25 cellular contexts compared by ENCODE assay signal in the genomic region with DNA sequence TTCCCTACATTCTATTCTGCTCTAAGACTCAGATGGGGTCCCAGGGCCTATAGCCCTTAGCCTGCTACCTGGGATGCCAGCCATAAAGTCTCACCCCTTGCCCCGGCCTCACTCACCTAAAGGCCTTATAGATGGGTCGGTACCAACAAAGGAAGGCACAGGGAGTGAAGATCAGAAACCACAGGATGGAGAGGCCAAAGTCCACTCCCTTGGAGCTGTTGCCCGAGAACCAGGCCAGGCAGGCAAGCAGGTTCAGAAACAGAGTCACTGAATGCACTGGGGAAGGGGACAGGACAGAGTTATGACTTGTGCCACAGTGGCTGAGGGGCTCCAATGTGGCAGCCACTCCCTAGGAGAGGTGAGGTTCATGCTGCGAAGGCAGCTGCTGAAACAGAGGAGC. TPM values are rescaled to one million over a fixed set of nuclear protein-coding genes. Genes with fewer than 3 reads are reported as not detected.
DNase-seq lines count a peak whose midpoint lies in the region; ATAC-seq, FAIRE-seq and TF ChIP-seq lines count a peak whose summit lies in the region.
"Had no signal": no experiment of that assay in that cellular context is flagged by ENCODE, and none has a peak within 500 bp of the region (broad histone marks: within the 10 kb centered on the region; RNA-seq: fewer than 3 reads in every experiment).

No MANE protein-coding gene starts in this region.

- peaks cover 50% of the 10 kb centered on the region for H3K36me3 Mint-ChIP-seq in effector memory CD8-positive, alpha-beta T cell (ENCODE audit: insufficient read depth)
- peaks cover 9% of the 10 kb centered on the region for H3K36me3 Mint-ChIP-seq in neural crest cell (ENCODE audit: low read depth)
- H3K36me3 Mint-ChIP-seq in stimulated activated effector memory CD8-positive, alpha-beta T cell treated with anti-CD3 and anti-CD28 coated beads, Interleukin-12 subunit alpha, Interleukin-12 subunit beta, amount 100 ng/mL, for 72 hours: peaks cover 85% of the 10 kb centered on the region
- H3K36me3 Mint-ChIP-seq in activated CD8-positive, alpha-beta T cell treated with anti-CD3 and anti-CD28 coated beads for 36 hours (ENCODE audit: low read depth): peaks cover 21% of the 10 kb centered on the region

- H3K27ac ChIP-seq in HepG2 (ENCODE audit: extremely low read length, insufficient read depth, low read length): no peak overlapping the region
- H3K27ac ChIP-seq: GM23248 had no signal

- TF ChIP-seq CTCF in HepG2 (CRISPR knock-in tag; IDR thresholded peaks at IDR 0.05) (no peak), neural crest cell (conservative IDR thresholded peaks at IDR 0.05) (no peak)
- TF ChIP-seq CTCF in activated CD8-positive, alpha-beta T cell treated with anti-CD3 and anti-CD28 coated beads for 36 hours (IDR thresholded peaks at IDR 0.05): no peak

- intact Hi-C loops in HepG2 (cut with micrococcal nuclease; ENCODE audit: unreplicated experiment): no loop called here
- intact Hi-C loops in activated CD8-positive, alpha-beta T cell treated with anti-CD3 and anti-CD28 coated beads for 36 hours (cut with micrococcal nuclease): no loop called here

- no peak overlapping the region for H3K4me3 ChIP-seq in HepG2 (replicated peaks in 1 of 3; ENCODE audit: insufficient read depth in 1 of 3, low read depth in 2 of 3, low read length in 3 of 3)
- H3K4me3 ChIP-seq: GM23248 had no signal

- no peaks in the 10 kb centered on the region for H3K27me3 ChIP-seq in HepG2 (ENCODE audit: control insufficient read depth in 1 of 2, insufficient read depth in 2 of 2, low read length in 2 of 2)

- peaks cover 11% of the 10 kb centered on the region; the same call in 1 of the 2 replicates for H3K4me1 ChIP-seq in HepG2 (ENCODE audit: insufficient read depth, low read length)

- no peak for DNase-seq in effector memory CD8-positive, alpha-beta T cell
- DNase-seq in HepG2 (ENCODE audit: low spot score): no peak
- no peak for DNase-seq in neural crest cell (ENCODE audit: low read depth, low spot score)
- no peak for DNase-seq in stimulated activated effector memory CD8-positive, alpha-beta T cell treated with anti-CD3 and anti-CD28 coated beads, Interleukin-12 subunit alpha, Interleukin-12 subunit beta, amount 100 ng/mL, for 72 hours (ENCODE audit: low spot score in 2 of 2)
- DNase-seq in activated gamma-delta T cell treated with Interleukin-2 at 50 U/mL for 16 hours: no peak
- DNase-seq in OCI-M1 (lab: John Stamatoyannopoulos, UW): no peak
- DNase-seq in foreskin melanocyte: no peak
- DNase-seq in activated CD8-positive, alpha-beta T cell treated with anti-CD3 and anti-CD28 coated beads for 36 hours: no peak
- DNase-seq: C1 segment of cervical spinal cord; Calu3; CD4-positive, alpha-beta memory T cell; COR-L47; DMS53; DMS79 treated with DMSO at 0.1 percent for 48 hours; GF-D8; GM23248; H7; HCEC 1CT had no signal

- H3K4me1 Mint-ChIP-seq in effector memory CD8-positive, alpha-beta T cell (ENCODE audit: low read depth in 2 of 2): peaks cover 9 to 13% of the 10 kb centered on the region in 2 donors
- no peaks in the 10 kb centered on the region for H3K4me1 Mint-ChIP-seq in neural crest cell
- peaks cover 11% of the 10 kb centered on the region for H3K4me1 Mint-ChIP-seq in stimulated activated effector memory CD8-positive, alpha-beta T cell treated with anti-CD3 and anti-CD28 coated beads, Interleukin-12 subunit alpha, Interleukin-12 subunit beta, amount 100 ng/mL, for 72 hours
- H3K4me1 Mint-ChIP-seq in activated CD8-positive, alpha-beta T cell treated with anti-CD3 and anti-CD28 coated beads for 36 hours (ENCODE audit: low read depth): peaks cover 9% of the 10 kb centered on the region

- no peaks in the 10 kb centered on the region for H4K20me1 ChIP-seq in HepG2 (ENCODE audit: insufficient read depth, low read length)

- H3K27ac Mint-ChIP-seq in effector memory CD8-positive, alpha-beta T cell: peak overlapping the region; percentile 19 to 74
- H3K27ac Mint-ChIP-seq in neural crest cell (ENCODE audit: unreplicated experiment): peak overlapping the region; percentile 12
- peak overlapping the region; percentile 29 for H3K27ac Mint-ChIP-seq in stimulated activated effector memory CD8-positive, alpha-beta T cell treated with anti-CD3 and anti-CD28 coated beads, Interleukin-12 subunit alpha, Interleukin-12 subunit beta, amount 100 ng/mL, for 72 hours
- H3K27ac Mint-ChIP-seq in activated CD8-positive, alpha-beta T cell treated with anti-CD3 and anti-CD28 coated beads for 36 hours: no peak overlapping the region

- no peak overlapping the region for H3K4me2 ChIP-seq in HepG2 (ENCODE audit: low read depth, low read length)

- no peaks in the 10 kb centered on the region for H3K79me2 ChIP-seq in HepG2 (ENCODE audit: insufficient read depth, low read length)

- no peak for FAIRE-seq in HepG2 (lab: Jason Lieb, UNC)
- FAIRE-seq: GM12892, GM19239, H1 had no signal

- H3K36me3 ChIP-seq in HepG2 (replicated peaks in 1 of 2; ENCODE audit: control insufficient read depth in 1 of 2, insufficient read depth in 2 of 2, low read length in 2 of 2): peaks cover 26 to 73% of the 10 kb centered on the region in 2 experiments; a peak in 4 of 5 replicates

- TF ChIP-seq RAD21 in HepG2 (CRISPR knock-in tag; IDR thresholded peaks at IDR 0.05): no peak

- no peaks in the 10 kb centered on the region for H3K9me3 ChIP-seq in HepG2 (ENCODE audit: low read length)

- CTCF ChIA-PET in HepG2 (lab: Yijun Ruan, JAX; ENCODE audit: low intra/inter-chr PET ratio, low total read pairs): no interaction called here
- CTCF ChIA-PET in activated CD8-positive, alpha-beta T cell treated with anti-CD3 and anti-CD28 coated beads for 36 hours (lab: Charles Lee): interaction anchor here (0.8 kb wide), 1 partner anchor 81 kb away, joined by 3 read pairs; no protein-coding TSS in a partner anchor

- no peak for TF ChIP-seq POLR2A in HepG2 (IDR thresholded peaks at IDR 0.05; ENCODE audit: insufficient read depth in 1 of 2, low read depth in 2 of 2, low read length in 2 of 2)

- BruUV-seq in HepG2 (replicated peaks; lab: Mats Ljungman, UMichigan): no TSS peak

- no peaks in the 10 kb centered on the region for H3K27me3 Mint-ChIP-seq in effector memory CD8-positive, alpha-beta T cell
- no peaks in the 10 kb centered on the region for H3K27me3 Mint-ChIP-seq in neural crest cell (ENCODE audit: low read depth)
- no peaks in the 10 kb centered on the region for H3K27me3 Mint-ChIP-seq in activated CD8-positive, alpha-beta T cell treated with anti-CD3 and anti-CD28 coated beads for 36 hours
- H3K27me3 Mint-ChIP-seq: CD4-positive, alpha-beta memory T cell had no signal

- in situ Hi-C loops in HepG2 (cut with HindIII; ENCODE audit: extremely low pct_ligation_motif_present, low pct_unique_long_range_greater_than_20kb): no loop called here

- POLR2A ChIA-PET in HepG2 (lab: Yijun Ruan, JAX): no interaction called here
- POLR2A ChIA-PET in activated CD8-positive, alpha-beta T cell treated with anti-CD3 and anti-CD28 coated beads for 36 hours (lab: Charles Lee): interaction anchor here (1.0 to 1.6 kb wide), 2 partner anchors 20 to 52 kb away, joined by 3 to 4 read pairs; no protein-coding TSS in a partner anchor

- no peaks in the 10 kb centered on the region for H3K9me3 Mint-ChIP-seq in effector memory CD8-positive, alpha-beta T cell
- H3K9me3 Mint-ChIP-seq in neural crest cell: no peaks in the 10 kb centered on the region
- H3K9me3 Mint-ChIP-seq in stimulated activated effector memory CD8-positive, alpha-beta T cell treated with anti-CD3 and anti-CD28 coated beads, Interleukin-12 subunit alpha, Interleukin-12 subunit beta, amount 100 ng/mL, for 72 hours: no peaks in the 10 kb centered on the region
- H3K9me3 Mint-ChIP-seq in activated CD8-positive, alpha-beta T cell treated with anti-CD3 and anti-CD28 coated beads for 36 hours: no peaks in the 10 kb centered on the region
- H3K9me3 Mint-ChIP-seq: CD4-positive, alpha-beta memory T cell had no signal

- no peak overlapping the region for H3K4me3 Mint-ChIP-seq in effector memory CD8-positive, alpha-beta T cell
- no peak overlapping the region for H3K4me3 Mint-ChIP-seq in neural crest cell
- no peak overlapping the region for H3K4me3 Mint-ChIP-seq in stimulated activated effector memory CD8-positive, alpha-beta T cell treated with anti-CD3 and anti-CD28 coated beads, Interleukin-12 subunit alpha, Interleukin-12 subunit beta, amount 100 ng/mL, for 72 hours
- no peak overlapping the region for H3K4me3 Mint-ChIP-seq in activated CD8-positive, alpha-beta T cell treated with anti-CD3 and anti-CD28 coated beads for 36 hours
- H3K4me3 Mint-ChIP-seq: CD4-positive, alpha-beta memory T cell had no signal

- no peak for ATAC-seq in effector memory CD8-positive, alpha-beta T cell (replicated peaks)
- no peak for ATAC-seq in HepG2
- no peak for ATAC-seq in stimulated activated effector memory CD8-positive, alpha-beta T cell treated with anti-CD3 and anti-CD28 coated beads, Interleukin-12 subunit alpha, Interleukin-12 subunit beta, amount 100 ng/mL, for 72 hours
- ATAC-seq in activated CD8-positive, alpha-beta T cell treated with anti-CD3 and anti-CD28 coated beads for 36 hours: no peak

- 74% methylated on average over 4 of the region's 4 CpGs for WGBS in HepG2 (ENCODE audit: low lambda C conversion rate)

- H3K9ac ChIP-seq in HepG2 (ENCODE audit: insufficient read depth, low read depth, low read length): 0 out of 2 replicates have a peak overlapping the region, but pooled peaks have one; percentile 29
- H3K9ac ChIP-seq: GM23248 had no signal

- TF ChIP-seq EP300 in HepG2 (IDR thresholded peaks at IDR 0.05; ENCODE audit: low read depth in 2 of 2, low read length in 2 of 2): no peak
- no peak for TF ChIP-seq EP300 in HepG2 (CRISPR knock-in tag; IDR thresholded peaks at IDR 0.05; ENCODE audit: borderline replicate concordance)

- no peak overlapping the region for H2AFZ ChIP-seq in HepG2 (ENCODE audit: low read length)
- H2AFZ ChIP-seq: GM23248 had no signal

RNA-seq across cellular contexts. Expression of a gene that starts 7.4 kb away (rescaled TPM):
- total RNA-seq in HepG2 (2016; rRNA removed; fragmentation: Illumina TruSeq; extraction: Trizol) (8.2 and 15.2 TPM in 2 replicates), neural crest cell (48.4 TPM in 2 replicates)
- 7.6 and 8.1 TPM in 2 replicates for total RNA-seq in HepG2 (2016; cell fraction: cytosol; rRNA removed; fragmentation: Illumina TruSeq; extraction: Trizol; ENCODE audit: low read depth)
- 8.9 and 14.6 TPM in 2 replicates for total RNA-seq in HepG2 (2016; cell fraction: insoluble cytoplasmic fraction; rRNA removed; fragmentation: Illumina TruSeq; extraction: Trizol)
- total RNA-seq in HepG2 (2016; cell fraction: membrane; rRNA removed; fragmentation: Illumina TruSeq; extraction: Trizol): 17.8 and 17.9 TPM in 2 replicates
- 13.8 and 17.0 TPM in 2 replicates for total RNA-seq in HepG2 (2016; cell fraction: nucleus; rRNA removed; fragmentation: Illumina TruSeq; extraction: Trizol)
- polyA plus RNA-seq in HepG2 (2011; rRNA removed): 23.7 and 25.1 TPM in 2 replicates
- polyA plus RNA-seq in HepG2 (2011; cell fraction: cytosol; rRNA removed): 10.1 and 12.4 TPM in 2 replicates
- polyA plus RNA-seq in HepG2 (2011; cell fraction: nucleus; rRNA removed): 149 and 163 TPM in 2 replicates
- polyA plus RNA-seq in HepG2 (2012): 11.8 and 16.1 TPM in 2 replicates
- polyA plus RNA-seq in HepG2 (2016; cell fraction: cytosol; fragmentation: Illumina TruSeq; extraction: Trizol; ENCODE audit: low read depth): 9.7 and 10.4 TPM in 2 replicates
- 7.6 and 10.2 TPM in 2 replicates for polyA plus RNA-seq in HepG2 (2016; cell fraction: insoluble cytoplasmic fraction; fragmentation: Illumina TruSeq; extraction: Trizol; ENCODE audit: low read depth)
- polyA plus RNA-seq in HepG2 (2016; cell fraction: membrane; fragmentation: Illumina TruSeq; extraction: Trizol; ENCODE audit: low read depth): 15.2 and 26.1 TPM in 2 replicates
- polyA plus RNA-seq in HepG2 (2016; cell fraction: nucleus; fragmentation: Illumina TruSeq; extraction: Trizol; ENCODE audit: insufficient read depth, low read depth): 43.8 and 44.9 TPM in 2 replicates
- polyA minus RNA-seq in HepG2 (2011; rRNA and poly(A)+ RNA removed; ENCODE audit: low replicate concordance): 13.8 and 70.3 TPM in 2 replicates
- polyA minus RNA-seq in HepG2 (2011; cell fraction: cytosol; rRNA and poly(A)+ RNA removed): 4.8 and 5.1 TPM in 2 replicates
- 11.6 and 13.2 TPM in 2 replicates for polyA minus RNA-seq in HepG2 (2011; cell fraction: nucleus; rRNA and poly(A)+ RNA removed)
- total RNA-seq in activated CD8-positive, alpha-beta T cell treated with anti-CD3 and anti-CD28 coated beads for 36 hours: 10 to 100 TPM; 45.9 to 49.3 TPM

RNA-seq across cellular contexts. Expression of a gene that starts 22.8 kb away (rescaled TPM):
- total RNA-seq in HepG2 (2016; rRNA removed; fragmentation: Illumina TruSeq; extraction: Trizol) (23.6 and 34.8 TPM in 2 replicates), neural crest cell (40.4 and 42.0 TPM in 2 replicates)
- total RNA-seq in HepG2 (2016; cell fraction: cytosol; rRNA removed; fragmentation: Illumina TruSeq; extraction: Trizol; ENCODE audit: low read depth): 9.6 and 11.5 TPM in 2 replicates
- total RNA-seq in HepG2 (2016; cell fraction: insoluble cytoplasmic fraction; rRNA removed; fragmentation: Illumina TruSeq; extraction: Trizol): 21.6 and 36.5 TPM in 2 replicates
- 19.1 and 19.4 TPM in 2 replicates for total RNA-seq in HepG2 (2016; cell fraction: membrane; rRNA removed; fragmentation: Illumina TruSeq; extraction: Trizol)
- 34.8 and 43.1 TPM in 2 replicates for total RNA-seq in HepG2 (2016; cell fraction: nucleus; rRNA removed; fragmentation: Illumina TruSeq; extraction: Trizol)
- polyA plus RNA-seq in HepG2 (2011; rRNA removed): 121 and 137 TPM in 2 replicates
- polyA plus RNA-seq in HepG2 (2011; cell fraction: cytosol; rRNA removed): 79.1 and 105 TPM in 2 replicates
- polyA plus RNA-seq in HepG2 (2011; cell fraction: nucleus; rRNA removed): 60.5 and 61.0 TPM in 2 replicates
- polyA plus RNA-seq in HepG2 (2012): 46.1 and 60.6 TPM in 2 replicates
- polyA plus RNA-seq in HepG2 (2016; cell fraction: cytosol; fragmentation: Illumina TruSeq; extraction: Trizol; ENCODE audit: low read depth): 13.9 and 15.3 TPM in 2 replicates
- 40.8 and 49.5 TPM in 2 replicates for polyA plus RNA-seq in HepG2 (2016; cell fraction: insoluble cytoplasmic fraction; fragmentation: Illumina TruSeq; extraction: Trizol; ENCODE audit: low read depth)
- 19.7 and 19.9 TPM in 2 replicates for polyA plus RNA-seq in HepG2 (2016; cell fraction: membrane; fragmentation: Illumina TruSeq; extraction: Trizol; ENCODE audit: low read depth)
- 82.6 and 86.5 TPM in 2 replicates for polyA plus RNA-seq in HepG2 (2016; cell fraction: nucleus; fragmentation: Illumina TruSeq; extraction: Trizol; ENCODE audit: insufficient read depth, low read depth)
- polyA minus RNA-seq in HepG2 (2011; rRNA and poly(A)+ RNA removed; ENCODE audit: low replicate concordance): 153 and 215 TPM in 2 replicates
- polyA minus RNA-seq in HepG2 (2011; cell fraction: cytosol; rRNA and poly(A)+ RNA removed): 43.0 and 53.0 TPM in 2 replicates
- polyA minus RNA-seq in HepG2 (2011; cell fraction: nucleus; rRNA and poly(A)+ RNA removed): 19.7 and 32.7 TPM in 2 replicates
- 10 to 100 TPM; 57.8 to 58.9 TPM for total RNA-seq in activated CD8-positive, alpha-beta T cell treated with anti-CD3 and anti-CD28 coated beads for 36 hours

RNA-seq across cellular contexts. Expression of a gene that starts 24.0 kb away (rescaled TPM):
- total RNA-seq in HepG2 (2016; rRNA removed; fragmentation: Illumina TruSeq; extraction: Trizol): not detected in 2 replicates
- total RNA-seq in HepG2 (2016; cell fraction: cytosol; rRNA removed; fragmentation: Illumina TruSeq; extraction: Trizol; ENCODE audit: low read depth): not detected in 2 replicates
- total RNA-seq in HepG2 (2016; cell fraction: insoluble cytoplasmic fraction; rRNA removed; fragmentation: Illumina TruSeq; extraction: Trizol): not detected in 2 replicates
- total RNA-seq in HepG2 (2016; cell fraction: membrane; rRNA removed; fragmentation: Illumina TruSeq; extraction: Trizol): not detected in 2 replicates
- total RNA-seq in HepG2 (2016; cell fraction: nucleus; rRNA removed; fragmentation: Illumina TruSeq; extraction: Trizol): not detected in 2 replicates
- not detected in 2 replicates for polyA plus RNA-seq in HepG2 (2011; rRNA removed)
- polyA plus RNA-seq in HepG2 (2011; cell fraction: cytosol; rRNA removed): not detected in 2 replicates
- 0.05 TPM in 1 of 2 replicates, not detected in the other for polyA plus RNA-seq in HepG2 (2011; cell fraction: nucleus; rRNA removed)
- not detected in 2 replicates for polyA plus RNA-seq in HepG2 (2012)
- not detected in 2 replicates for polyA plus RNA-seq in HepG2 (2016; cell fraction: cytosol; fragmentation: Illumina TruSeq; extraction: Trizol; ENCODE audit: low read depth)
- polyA plus RNA-seq in HepG2 (2016; cell fraction: insoluble cytoplasmic fraction; fragmentation: Illumina TruSeq; extraction: Trizol; ENCODE audit: low read depth): not detected in 2 replicates
- not detected in 2 replicates for polyA plus RNA-seq in HepG2 (2016; cell fraction: membrane; fragmentation: Illumina TruSeq; extraction: Trizol; ENCODE audit: low read depth)
- polyA plus RNA-seq in HepG2 (2016; cell fraction: nucleus; fragmentation: Illumina TruSeq; extraction: Trizol; ENCODE audit: insufficient read depth, low read depth): not detected in 2 replicates
- polyA minus RNA-seq in HepG2 (2011; rRNA and poly(A)+ RNA removed; ENCODE audit: low replicate concordance): not detected in 2 replicates
- not detected in 2 replicates for polyA minus RNA-seq in HepG2 (2011; cell fraction: cytosol; rRNA and poly(A)+ RNA removed)
- not detected in 2 replicates for polyA minus RNA-seq in HepG2 (2011; cell fraction: nucleus; rRNA and poly(A)+ RNA removed)
- total RNA-seq in neural crest cell: not detected in 2 replicates
- total RNA-seq in activated CD8-positive, alpha-beta T cell treated with anti-CD3 and anti-CD28 coated beads for 36 hours: under 1 TPM in 1 of 2 experiments, not detected in 1; 0.11 TPM
- total RNA-seq: A172; CD4-positive, alpha-beta memory T cell; Daoy; G401; GM23248; H1 had no signal
- polyA plus RNA-seq: BJ; CD4-positive, alpha-beta memory T cell; GM23248 had no signal

RNA-seq across cellular contexts. Expression of a gene that starts 37.8 kb away (rescaled TPM):
- total RNA-seq in HepG2 (2016; rRNA removed; fragmentation: Illumina TruSeq; extraction: Trizol) (not detected in 2 replicates), neural crest cell (not detected in 2 replicates)
- not detected in 2 replicates for total RNA-seq in HepG2 (2016; cell fraction: cytosol; rRNA removed; fragmentation: Illumina TruSeq; extraction: Trizol; ENCODE audit: low read depth)
- not detected in 2 replicates for total RNA-seq in HepG2 (2016; cell fraction: insoluble cytoplasmic fraction; rRNA removed; fragmentation: Illumina TruSeq; extraction: Trizol)
- total RNA-seq in HepG2 (2016; cell fraction: membrane; rRNA removed; fragmentation: Illumina TruSeq; extraction: Trizol): not detected in 2 replicates
- total RNA-seq in HepG2 (2016; cell fraction: nucleus; rRNA removed; fragmentation: Illumina TruSeq; extraction: Trizol): not detected in 2 replicates
- not detected in 2 replicates for polyA plus RNA-seq in HepG2 (2011; rRNA removed)
- polyA plus RNA-seq in HepG2 (2011; cell fraction: cytosol; rRNA removed): not detected in 2 replicates
- 0.17 and 0.26 TPM in 2 replicates for polyA plus RNA-seq in HepG2 (2011; cell fraction: nucleus; rRNA removed)
- not detected in 2 replicates for polyA plus RNA-seq in HepG2 (2012)
- polyA plus RNA-seq in HepG2 (2016; cell fraction: cytosol; fragmentation: Illumina TruSeq; extraction: Trizol; ENCODE audit: low read depth): not detected in 2 replicates
- not detected in 2 replicates for polyA plus RNA-seq in HepG2 (2016; cell fraction: insoluble cytoplasmic fraction; fragmentation: Illumina TruSeq; extraction: Trizol; ENCODE audit: low read depth)
- not detected in 2 replicates for polyA plus RNA-seq in HepG2 (2016; cell fraction: membrane; fragmentation: Illumina TruSeq; extraction: Trizol; ENCODE audit: low read depth)
- polyA plus RNA-seq in HepG2 (2016; cell fraction: nucleus; fragmentation: Illumina TruSeq; extraction: Trizol; ENCODE audit: insufficient read depth, low read depth): not detected in 2 replicates
- polyA minus RNA-seq in HepG2 (2011; rRNA and poly(A)+ RNA removed; ENCODE audit: low replicate concordance): 0.07 TPM in 1 of 2 replicates, not detected in the other
- not detected in 2 replicates for polyA minus RNA-seq in HepG2 (2011; cell fraction: cytosol; rRNA and poly(A)+ RNA removed)
- polyA minus RNA-seq in HepG2 (2011; cell fraction: nucleus; rRNA and poly(A)+ RNA removed): not detected in 2 replicates
- total RNA-seq in activated CD8-positive, alpha-beta T cell treated with anti-CD3 and anti-CD28 coated beads for 36 hours: under 1 TPM in 1 of 2 experiments, not detected in 1; 0.11 TPM
- total RNA-seq: A172, Daoy, G401, GM23248, H1, H7 had no signal
- polyA plus RNA-seq: BJ; CD4-positive, alpha-beta memory T cell; GM23248; H1 had no signal

RNA-seq across cellular contexts. Expression of a gene that starts 39.4 kb away (rescaled TPM):
- total RNA-seq in HepG2 (2016; rRNA removed; fragmentation: Illumina TruSeq; extraction: Trizol) (36.9 and 49.7 TPM in 2 replicates), neural crest cell (42.6 and 43.8 TPM in 2 replicates)
- 14.9 and 19.2 TPM in 2 replicates for total RNA-seq in HepG2 (2016; cell fraction: cytosol; rRNA removed; fragmentation: Illumina TruSeq; extraction: Trizol; ENCODE audit: low read depth)
- total RNA-seq in HepG2 (2016; cell fraction: insoluble cytoplasmic fraction; rRNA removed; fragmentation: Illumina TruSeq; extraction: Trizol): 41.4 and 51.3 TPM in 2 replicates
- total RNA-seq in HepG2 (2016; cell fraction: membrane; rRNA removed; fragmentation: Illumina TruSeq; extraction: Trizol): 19.0 and 24.4 TPM in 2 replicates
- total RNA-seq in HepG2 (2016; cell fraction: nucleus; rRNA removed; fragmentation: Illumina TruSeq; extraction: Trizol): 19.5 and 27.2 TPM in 2 replicates
- 63.5 and 66.7 TPM in 2 replicates for polyA plus RNA-seq in HepG2 (2011; rRNA removed)
- 68.2 and 75.7 TPM in 2 replicates for polyA plus RNA-seq in HepG2 (2011; cell fraction: cytosol; rRNA removed)
- 79.4 and 82.3 TPM in 2 replicates for polyA plus RNA-seq in HepG2 (2011; cell fraction: nucleus; rRNA removed)
- 35.5 and 45.4 TPM in 2 replicates for polyA plus RNA-seq in HepG2 (2012)
- 11.8 and 13.8 TPM in 2 replicates for polyA plus RNA-seq in HepG2 (2016; cell fraction: cytosol; fragmentation: Illumina TruSeq; extraction: Trizol; ENCODE audit: low read depth)
- polyA plus RNA-seq in HepG2 (2016; cell fraction: insoluble cytoplasmic fraction; fragmentation: Illumina TruSeq; extraction: Trizol; ENCODE audit: low read depth): 52.7 and 54.7 TPM in 2 replicates
- polyA plus RNA-seq in HepG2 (2016; cell fraction: membrane; fragmentation: Illumina TruSeq; extraction: Trizol; ENCODE audit: low read depth): 18.4 and 18.9 TPM in 2 replicates
- 25.9 and 30.1 TPM in 2 replicates for polyA plus RNA-seq in HepG2 (2016; cell fraction: nucleus; fragmentation: Illumina TruSeq; extraction: Trizol; ENCODE audit: insufficient read depth, low read depth)
- 129 and 146 TPM in 2 replicates for polyA minus RNA-seq in HepG2 (2011; rRNA and poly(A)+ RNA removed; ENCODE audit: low replicate concordance)
- 28.5 and 36.3 TPM in 2 replicates for polyA minus RNA-seq in HepG2 (2011; cell fraction: cytosol; rRNA and poly(A)+ RNA removed)
- polyA minus RNA-seq in HepG2 (2011; cell fraction: nucleus; rRNA and poly(A)+ RNA removed): 54.8 and 73.8 TPM in 2 replicates
- 10 to 100 TPM; 67.1 to 74.3 TPM for total RNA-seq in activated CD8-positive, alpha-beta T cell treated with anti-CD3 and anti-CD28 coated beads for 36 hours
